ENCODE assay signal across 8 cellular contexts in the genomic region with DNA sequence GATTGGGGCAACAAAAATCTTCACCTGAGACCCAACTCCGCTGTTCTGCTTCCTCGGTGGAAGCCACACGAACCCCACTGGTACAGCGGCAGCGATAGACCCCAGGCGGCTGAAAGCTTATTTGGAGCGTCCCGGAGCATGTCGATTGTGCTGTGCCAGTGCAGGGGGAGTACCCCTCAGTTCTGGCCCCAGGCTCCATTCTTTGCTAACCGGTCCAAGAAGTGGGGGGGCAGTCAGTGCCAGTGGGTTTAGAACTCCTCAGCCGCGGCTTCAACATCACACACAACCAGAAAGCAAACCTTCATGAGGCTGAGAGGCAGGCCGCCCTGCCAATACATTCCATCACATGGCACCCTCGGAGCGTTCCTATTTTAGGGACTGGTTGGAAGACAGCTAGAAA. TPM values are rescaled to one million over a fixed set of nuclear protein-coding genes. Genes with fewer than 3 reads are reported as not detected.
A peak's percentile ranks its signal among the peaks of the same experiment; 100 is the strongest.
DNase-seq lines count a peak whose midpoint lies in the region; ATAC-seq, FAIRE-seq and TF ChIP-seq lines count a peak whose summit lies in the region.

No MANE protein-coding gene starts in this region.

- H3K9me3 ChIP-seq in DND-41 (ENCODE audit: insufficient read depth, low read length, severe bottlenecking) (no peaks in the 10 kb centered on the region), Peyer's patch (no peaks in the 10 kb centered on the region), pancreas (no peaks in the 10 kb centered on the region)

- no peak for TF ChIP-seq CTCF in DND-41 (IDR thresholded peaks at IDR 0.05; ENCODE audit: borderline replicate concordance, extremely low read depth, low read length, poor library complexity, severe bottlenecking)
- no peak for TF ChIP-seq CTCF in Peyer's patch (IDR thresholded peaks at IDR 0.05)
- no peak for TF ChIP-seq CTCF in epithelial cell of proximal tubule (conservative IDR thresholded peaks at IDR 0.05; ENCODE audit: low read depth, low read length)
- TF ChIP-seq CTCF in pancreas (IDR thresholded peaks at IDR 0.05) = no peak

- peaks cover 29% of the 10 kb centered on the region for H3K79me2 ChIP-seq in DND-41 (ENCODE audit: insufficient read depth, low read length)

- no peak for DNase-seq in DND-41
- peak in 1 of 3 donors; percentile 47 for DNase-seq in Peyer's patch
- no peak for DNase-seq in epithelial cell of proximal tubule (ENCODE audit: low read depth)
- peak in 4 of 6 donors; percentile 42 to 53 (median 47) for DNase-seq in pancreas
- no peak for DNase-seq in NCI-H128 (lab: John Stamatoyannopoulos, UW; ENCODE audit: unreplicated experiment)
- DNase-seq in left colon = no peak
- DNase-seq in activated CD4-positive, alpha-beta T cell treated with anti-CD3 and anti-CD28 coated beads for 4 hours = no peak

- peak overlapping the region; percentile 69 for H2AFZ ChIP-seq in DND-41 (ENCODE audit: low read depth, low read length)

- 23 to 25% methylated on average over 15 of the region's 15 CpGs for WGBS in pancreas, 2 donors

- no peaks in the 10 kb centered on the region for H3K27me3 ChIP-seq in DND-41 (ENCODE audit: insufficient read depth, low read length, poor library complexity)
- H3K27me3 ChIP-seq in Peyer's patch = no peaks in the 10 kb centered on the region
- H3K27me3 ChIP-seq in pancreas = no peaks in the 10 kb centered on the region

- H3K4me1 ChIP-seq in DND-41 (ENCODE audit: insufficient read depth, low read length) (peaks cover 41% of the 10 kb centered on the region), Peyer's patch (peaks cover 0 to 65% (median 16%) of the 10 kb centered on the region in 4 donors), pancreas (peaks cover 15 to 54% (median 34%) of the 10 kb centered on the region in 3 donors)

- intact Hi-C loops in pancreas (cut with DNase I) = no loop called here
- intact Hi-C loops in left colon (cut with DNase I, micrococcal nuclease) = no loop called here

- H3K4me3 ChIP-seq in DND-41 (ENCODE audit: low read depth in 1 of 2, low read length in 2 of 2) (peak overlapping the region; percentile 19 to 86; a peak in 3 of 4 replicates), Peyer's patch (peak overlapping the region; percentile 59 to 93 (median 83)), epithelial cell of proximal tubule (ENCODE audit: low read depth, low read length) (peak overlapping the region; percentile 86), pancreas (peak overlapping the region; percentile 22 to 92 (median 90))

- H3K36me3 ChIP-seq in DND-41 (ENCODE audit: insufficient read depth, low read length) = peaks cover 3% of the 10 kb centered on the region
- H3K36me3 ChIP-seq in Peyer's patch = no peaks in the 10 kb centered on the region
- no peaks in the 10 kb centered on the region for H3K36me3 ChIP-seq in pancreas

- H3K9ac ChIP-seq in DND-41 (ENCODE audit: low read depth, low read length) = peak overlapping the region; percentile 61

- peaks cover 17% of the 10 kb centered on the region for H4K20me1 ChIP-seq in DND-41 (ENCODE audit: insufficient read depth, low read length)

- FAIRE-seq in pancreas (lab: Jason Lieb, UNC) = no peak

- ATAC-seq in DND-41 (ENCODE audit: insufficient read depth, low read depth) = no peak
- no peak for ATAC-seq in pancreas
- no peak for ATAC-seq in HG03469 (IDR thresholded peaks at IDR 0.05; ENCODE audit: unreplicated experiment)
- no peak for ATAC-seq in left colon

- H3K4me2 ChIP-seq in DND-41 (ENCODE audit: insufficient read depth, low read length) = peak overlapping the region; percentile 83

- no peak for TF ChIP-seq POLR2A in Peyer's patch (IDR thresholded peaks at IDR 0.05)

- H3K27ac ChIP-seq in DND-41 (ENCODE audit: low read length) (peak overlapping the region; percentile 74), Peyer's patch (peak overlapping the region; percentile 93 to 100 (median 96)), pancreas (peak overlapping the region; percentile 98 to 99 (median 98))

RNA-seq across cellular contexts. Expression of a gene that starts 1.7 kb away (rescaled TPM):
- 10 to 100 TPM in 3 of 4 donors, 1 to 10 TPM in 1; 9.5 to 57.8 (median 39.0) TPM for total RNA-seq in Peyer's patch
- 3.5 and 9.0 TPM in 2 replicates for total RNA-seq in epithelial cell of proximal tubule
- 10 to 100 TPM in 4 of 6 donors, 1 to 10 TPM in 2; 8.7 to 15.8 (median 10.3) TPM for total RNA-seq in pancreas
- 10 to 100 TPM in 1 of 2 donors, 1 to 10 TPM in 1; 9.6 to 15.3 TPM for polyA plus RNA-seq in pancreas
- total RNA-seq in left colon = 10 to 100 TPM; 22.3 to 25.6 TPM

Comparison
In these comparisons a context has a peak if more than half of its experiments do, and no peak if none do; other contexts are left out.
1. DNase-seq: peak in pancreas (4 of 6); none in DND-41 (single experiment), epithelial cell of proximal tubule (single experiment), NCI-H128 (single experiment), left colon (0 of 2) and activated CD4-positive, alpha-beta T cell treated with anti-CD3 and anti-CD28 coated beads for 4 hours (0 of 2).
2. Peak in every context shown above with its lines, with median percentiles within 50 percentile points of each other: H3K27ac ChIP-seq and H3K4me3 ChIP-seq.